23 cellular contexts compared by ENCODE assay signal in genomic region chr2:71715241-71715750, GRCh38.
"Had no signal": no experiment of that assay in that cellular context is flagged by ENCODE, and none has a peak within 500 bp of the region (broad histone marks: within the 10 kb centered on the region; RNA-seq: fewer than 3 reads in every experiment).

No MANE protein-coding gene starts in this region.

- H3K27ac ChIP-seq: esophagus squamous epithelium, neural progenitor cell, prostate gland, transverse colon, upper lobe of right lung, uterus had no signal

- DNase-seq: cortex of kidney; effector memory CD8-positive, alpha-beta T cell; erythroblast; esophagus squamous epithelium; foreskin melanocyte; kidney; midbrain; naive thymus-derived CD4-positive, alpha-beta T cell; nucleus accumbens; spleen; stimulated activated CD4-positive, alpha-beta T cell treated with anti-CD3 and anti-CD28 coated beads, Interleukin-4, amount 100 ng/mL, for 4 hours; stimulated activated naive CD8-positive, alpha-beta T cell treated with anti-CD3 and anti-CD28 coated beads, Interleukin-15, Interleukin-2, amounts not matched to agents 100 U/mL and 50 U/mL, for 24 hours; substantia nigra; transverse colon; upper lobe of right lung; uterus had no signal

- H3K4me1 ChIP-seq: prostate gland, uterus had no signal

- H3K36me3 ChIP-seq: esophagus squamous epithelium, neural progenitor cell, prostate gland, right atrium auricular region, spleen, transverse colon, upper lobe of right lung, uterus had no signal

- H3K4me2 ChIP-seq: neural progenitor cell had no signal

- H3K9me3 ChIP-seq: esophagus squamous epithelium, prostate gland, right atrium auricular region, spleen, transverse colon, upper lobe of right lung, uterus had no signal

- H3K27me3 ChIP-seq: esophagus squamous epithelium, neural progenitor cell, right atrium auricular region, spleen, transverse colon, upper lobe of right lung, uterus had no signal

- H3K4me3 ChIP-seq: esophagus squamous epithelium, lung, neural progenitor cell, prostate gland, right atrium auricular region, skin epidermis, spleen, transverse colon, upper lobe of right lung, uterus had no signal

- H3K9ac ChIP-seq: neural progenitor cell had no signal

- ATAC-seq: effector memory CD8-positive, alpha-beta T cell; left lobe of liver; naive thymus-derived CD4-positive, alpha-beta T cell; stimulated activated memory B cell treated with anti-CD40 and anti-IgM and Interleukin-4, amounts not matched to agents 10 μg/mL and 1 μg/mL and 100 μg/mL, for 72 hours; stimulated activated naive CD8-positive, alpha-beta T cell treated with anti-CD3 and anti-CD28 coated beads, Interleukin-15, Interleukin-2, amounts not matched to agents 100 U/mL and 50 U/mL, for 24 hours; upper lobe of right lung had no signal
